ENCODE assay signal across 8 cellular contexts in genomic region chr13:94362411-94362909, GRCh38.
DNase-seq lines count a peak whose midpoint lies in the region; ATAC-seq and TF ChIP-seq lines count a peak whose summit lies in the region.

No MANE protein-coding gene starts in this region.

- H3K4me3 ChIP-seq in BJ (ENCODE audit: low read depth, low read length) = no peak overlapping the region
- no peak overlapping the region for H3K4me3 ChIP-seq in WERI-Rb-1 (ENCODE audit: low read depth, low read length)
- H3K4me3 ChIP-seq in cardiac fibroblast (replicated peaks in 1 of 2; ENCODE audit: low read depth in 2 of 2, low read length in 2 of 2) = no peak overlapping the region
- H3K4me3 ChIP-seq in kidney epithelial cell (ENCODE audit: low read depth, low read length) = no peak overlapping the region

- H3K27me3 ChIP-seq in BJ (ENCODE audit: control insufficient read depth, insufficient read depth, low read length) = no peaks in the 10 kb centered on the region
- no peaks in the 10 kb centered on the region for H3K27me3 ChIP-seq in WERI-Rb-1 (ENCODE audit: insufficient read depth, low read depth, severe bottlenecking)
- H3K27me3 ChIP-seq in kidney epithelial cell (ENCODE audit: control insufficient read depth, insufficient read depth, low read length) = no peaks in the 10 kb centered on the region

- peak; percentile 99 for ATAC-seq in GM19025 (IDR thresholded peaks at IDR 0.05; ENCODE audit: low read depth, unreplicated experiment)
- ATAC-seq in HG03139 (IDR thresholded peaks at IDR 0.05; ENCODE audit: unreplicated experiment) = peak; percentile 99

- POLR2A ChIA-PET in BJ (lab: Charles Lee) = no interaction called here

- peak overlapping the region; percentile 21 for H3K27ac ChIP-seq in WERI-Rb-1

- DNase-seq in BJ (ENCODE audit: low read depth) (peak; percentile 38), NCI-H2196 (lab: John Stamatoyannopoulos, UW; ENCODE audit: unreplicated experiment) (peak; percentile 46), WERI-Rb-1 (peak; percentile 91), cardiac fibroblast (ENCODE audit: low read depth in 2 of 2) (peak; percentile 92 to 94), kidney epithelial cell (ENCODE audit: low read depth) (peak; percentile 63)
- peak; percentile 50 to 56 for DNase-seq in stimulated activated CD4-positive, alpha-beta T cell treated with anti-CD3 and anti-CD28 coated beads, Interleukin-2, amount 100 ng/mL, for 48 hours

- no peaks in the 10 kb centered on the region for H3K9me3 ChIP-seq in WERI-Rb-1 (ENCODE audit: severe bottlenecking)

- TF ChIP-seq CTCF in BJ (IDR thresholded peaks at IDR 0.05; ENCODE audit: insufficient read depth, low read depth, low read length) (peak; percentile 73), WERI-Rb-1 (IDR thresholded peaks at IDR 0.05; ENCODE audit: low read depth, low read length) (peak; percentile 90), cardiac fibroblast (IDR thresholded peaks at IDR 0.05; ENCODE audit: low read depth, low read length) (peak; percentile 70), kidney epithelial cell (IDR thresholded peaks at IDR 0.05; ENCODE audit: insufficient read depth, low read length, poor library complexity, severe bottlenecking) (peak; percentile 70)

- H3K36me3 ChIP-seq in BJ (ENCODE audit: control insufficient read depth, insufficient read depth, low read length) = no peaks in the 10 kb centered on the region
- H3K36me3 ChIP-seq in WERI-Rb-1 = peaks cover 4% of the 10 kb centered on the region; the same call in 1 of the 2 replicates
- no peaks in the 10 kb centered on the region for H3K36me3 ChIP-seq in kidney epithelial cell (ENCODE audit: control insufficient read depth, insufficient read depth, low read length)

- CTCF ChIA-PET in BJ (lab: Yijun Ruan, JAX) = interaction anchor here (0.7 to 2.0 kb wide), 11 partner anchors 11 to 1134 kb away, joined by 3 to 9 read pairs (median 3); no protein-coding TSS in a partner anchor

Comparison
In these comparisons a context has a peak if more than half of its experiments do, and no peak if none do; other contexts are left out.
1. DNase-seq: peak in every context shown above with its lines; median percentile 93 in cardiac fibroblast; 91 in WERI-Rb-1; 63 in kidney epithelial cell; 53 in stimulated activated CD4-positive, alpha-beta T cell treated with anti-CD3 and anti-CD28 coated beads, Interleukin-2, amount 100 ng/mL, for 48 hours; 46 in NCI-H2196; 38 in BJ.